Comparison of ENCODE assay signal across 14 cellular contexts in the genomic region with DNA sequence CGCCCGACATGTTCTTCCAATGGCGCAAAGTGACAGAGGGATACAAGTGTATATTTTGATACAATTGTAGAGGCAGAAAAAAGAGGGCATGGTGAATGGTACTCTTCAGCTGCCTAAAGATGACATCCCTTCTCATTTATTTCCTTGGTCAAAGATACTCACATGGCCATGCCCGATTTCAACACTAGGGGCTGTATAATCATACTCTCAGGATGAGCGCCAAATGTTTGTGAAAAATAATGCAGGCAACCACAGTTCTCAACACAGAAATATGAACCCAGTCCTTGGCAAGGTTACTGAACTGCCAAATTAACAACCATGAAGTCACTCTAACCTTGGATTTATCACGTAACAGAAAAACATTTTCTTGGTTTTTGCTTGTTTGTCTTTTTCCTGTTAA.
DNase-seq lines count a peak whose midpoint lies in the region; ATAC-seq, FAIRE-seq and TF ChIP-seq lines count a peak whose summit lies in the region.
"Had no signal": no experiment of that assay in that cellular context is flagged by ENCODE, and none has a peak within 500 bp of the region (broad histone marks: within the 10 kb centered on the region; RNA-seq: fewer than 3 reads in every experiment).

No MANE protein-coding gene starts in this region.

- no peak overlapping the region for H3K4ac ChIP-seq in H1 (replicated peaks; ENCODE audit: insufficient read length, low read depth, low read length)

- H3K4me3 ChIP-seq in HepG2 (replicated peaks in 1 of 3; ENCODE audit: insufficient read depth in 1 of 3, low read depth in 2 of 3, low read length in 3 of 3) (no peak overlapping the region), right lobe of liver (no peak overlapping the region), LNCaP clone FGC (ENCODE audit: low read depth, low read length) (no peak overlapping the region), H1 (ENCODE audit: extremely low read depth in 1 of 4, insufficient read depth in 2 of 4, low read depth in 3 of 4, low read length in 4 of 4) (no peak overlapping the region), upper lobe of right lung (no peak overlapping the region)
- H3K4me3 ChIP-seq: uterus had no signal

- FAIRE-seq in HepG2 (lab: Jason Lieb, UNC) (no peak), H1 (lab: Jason Lieb, UNC) (no peak)

- ATAC-seq in HepG2 (peak; percentile 41; the same call in 1 of the 3 replicates), right lobe of liver (no peak), upper lobe of right lung (no peak), HG02852 (IDR thresholded peaks at IDR 0.05; ENCODE audit: unreplicated experiment) (no peak)
- ATAC-seq in activated T-cell treated with anti-CD3 and anti-CD28 coated beads, Interleukin-2, amount 50 U/mL, for 72 hours (replicated peaks in 1 of 2): no peak
- ATAC-seq: left lobe of liver had no signal

- H2BK120ac ChIP-seq in H1 (replicated peaks; ENCODE audit: low read depth, low read length): no peak overlapping the region

- H3K27me3 ChIP-seq in HepG2 (ENCODE audit: control insufficient read depth in 1 of 2, insufficient read depth in 2 of 2, low read length in 2 of 2) (no peaks in the 10 kb centered on the region), right lobe of liver (no peaks in the 10 kb centered on the region), H1 (replicated peaks in 1 of 4; ENCODE audit: control insufficient read depth in 3 of 4, extremely low read depth in 1 of 4, insufficient read depth in 3 of 4, low read length in 3 of 4) (no peaks in the 10 kb centered on the region), upper lobe of right lung (no peaks in the 10 kb centered on the region)
- H3K27me3 ChIP-seq: uterus had no signal

- TF ChIP-seq EP300 in HepG2 (IDR thresholded peaks at IDR 0.05; ENCODE audit: low read depth in 2 of 2, low read length in 2 of 2) (no peak), HepG2 (CRISPR knock-in tag; IDR thresholded peaks at IDR 0.05; ENCODE audit: borderline replicate concordance) (no peak), H1 (IDR thresholded peaks at IDR 0.05; ENCODE audit: borderline replicate concordance in 1 of 2, low read depth in 2 of 2, low read length in 2 of 2) (no peak)

- H2BK15ac ChIP-seq in H1 (ENCODE audit: low read length): no peak overlapping the region

- POLR2A ChIA-PET in HepG2 (lab: Yijun Ruan, JAX): no interaction called here
- POLR2A ChIA-PET in H1 (lab: Charles Lee; ENCODE audit: partially characterized antibody): no interaction called here

- H3K79me2 ChIP-seq in HepG2 (ENCODE audit: insufficient read depth, low read length) (no peaks in the 10 kb centered on the region), H1 (ENCODE audit: control insufficient read depth in 1 of 2, insufficient read depth in 2 of 2, low read length in 2 of 2) (no peaks in the 10 kb centered on the region)

- no peak overlapping the region for H2BK20ac ChIP-seq in H1 (ENCODE audit: low read length)

- H3K4me1 ChIP-seq in HepG2 (ENCODE audit: insufficient read depth, low read length) (no peaks in the 10 kb centered on the region), right lobe of liver (no peaks in the 10 kb centered on the region), H1 (replicated peaks in 1 of 4; ENCODE audit: control insufficient read depth in 3 of 4, insufficient read depth in 4 of 4, low read length in 3 of 4) (no peaks in the 10 kb centered on the region), upper lobe of right lung (no peaks in the 10 kb centered on the region)
- H3K4me1 ChIP-seq: uterus had no signal

- no peak overlapping the region for H2BK5ac ChIP-seq in H1 (ENCODE audit: low read depth, low read length)

- no peak overlapping the region for H3K56ac ChIP-seq in H1 (replicated peaks; ENCODE audit: insufficient read length, low read depth, low read length)

- H3K4me1 Mint-ChIP-seq in activated T-cell treated with anti-CD3 and anti-CD28 coated beads, Interleukin-2, amount 50 U/mL, for 72 hours (ENCODE audit: low read depth): no peaks in the 10 kb centered on the region

- no peak overlapping the region for H4K5ac ChIP-seq in H1 (ENCODE audit: insufficient read length, low read depth, low read length)

- H3K9me3 Mint-ChIP-seq in activated T-cell treated with anti-CD3 and anti-CD28 coated beads, Interleukin-2, amount 50 U/mL, for 72 hours: no peaks in the 10 kb centered on the region
- H3K9me3 Mint-ChIP-seq: activated naive CD8-positive, alpha-beta T cell treated with anti-CD3 and anti-CD28 coated beads for 36 hours; dendritic cell treated with granulocyte-macrophage colony-stimulating factor and Interleukin-4, amounts not matched to agents 40 ng/mL and 50 ng/mL, for 4 days; T-helper 1 cell treated with Interleukin-12 subunit alpha and Interleukin-12 subunit beta and Interleukin-4 antibody, amounts not matched to agents 30 μg/mL and 1 μg/mL, for 36 hours had no signal

- H4K8ac ChIP-seq in H1 (ENCODE audit: extremely low read depth, insufficient read depth, low read length): no peak overlapping the region

- TF ChIP-seq CTCF in HepG2 (CRISPR knock-in tag; IDR thresholded peaks at IDR 0.05) (no peak), right lobe of liver (IDR thresholded peaks at IDR 0.05) (peak in 1 of 4 donors; percentile 8), LNCaP clone FGC (IDR thresholded peaks at IDR 0.05; ENCODE audit: control insufficient read depth, extremely low read depth, insufficient read depth) (peak; percentile 26), H1 (IDR thresholded peaks at IDR 0.05; ENCODE audit: control extremely low read depth in 1 of 3, insufficient read depth in 1 of 3, low read depth in 1 of 3, low read length in 3 of 3) (peak in 2 of 3 experiments; percentile 50 to 66; a peak in 3 of 4 replicates), upper lobe of right lung (IDR thresholded peaks at IDR 0.05) (peak; percentile 8)

- H4K91ac ChIP-seq in H1 (replicated peaks; ENCODE audit: insufficient read length, low read length): no peak overlapping the region

- H3K4me2 ChIP-seq in HepG2 (ENCODE audit: low read depth, low read length) (no peak overlapping the region), H1 (ENCODE audit: insufficient read depth in 1 of 2, low read depth in 2 of 2, low read length in 2 of 2) (no peak overlapping the region)

- intact Hi-C loops in HepG2 (cut with micrococcal nuclease; ENCODE audit: unreplicated experiment) (no loop called here), right lobe of liver (cut with DNase I) (no loop called here), upper lobe of right lung (cut with DNase I) (no loop called here)

- H3K27me3 Mint-ChIP-seq in activated T-cell treated with anti-CD3 and anti-CD28 coated beads, Interleukin-2, amount 50 U/mL, for 72 hours (ENCODE audit: low read depth): no peaks in the 10 kb centered on the region
- H3K27me3 Mint-ChIP-seq: activated naive CD8-positive, alpha-beta T cell treated with anti-CD3 and anti-CD28 coated beads for 36 hours; dendritic cell treated with granulocyte-macrophage colony-stimulating factor and Interleukin-4, amounts not matched to agents 40 ng/mL and 50 ng/mL, for 4 days had no signal

- no peaks in the 10 kb centered on the region for H4K20me1 ChIP-seq in HepG2 (ENCODE audit: insufficient read depth, low read length)
- H4K20me1 ChIP-seq in H1 (replicated peaks in 1 of 2; ENCODE audit: control insufficient read depth in 1 of 2, insufficient read depth in 2 of 2, low read length in 2 of 2): no peaks in the 10 kb centered on the region

- H3K36me3 ChIP-seq in HepG2 (replicated peaks in 1 of 2; ENCODE audit: control insufficient read depth in 1 of 2, insufficient read depth in 2 of 2, low read length in 2 of 2): no peaks in the 10 kb centered on the region
- no peaks in the 10 kb centered on the region for H3K36me3 ChIP-seq in right lobe of liver
- H3K36me3 ChIP-seq in H1 (ENCODE audit: control insufficient read depth in 2 of 4, insufficient read depth in 4 of 4, low read length in 3 of 4): no peaks in the 10 kb centered on the region
- H3K36me3 ChIP-seq in upper lobe of right lung: no peaks in the 10 kb centered on the region
- H3K36me3 ChIP-seq: uterus had no signal

- no peak overlapping the region for H3K4me3 Mint-ChIP-seq in activated T-cell treated with anti-CD3 and anti-CD28 coated beads, Interleukin-2, amount 50 U/mL, for 72 hours
- H3K4me3 Mint-ChIP-seq: activated naive CD8-positive, alpha-beta T cell treated with anti-CD3 and anti-CD28 coated beads for 36 hours; dendritic cell treated with granulocyte-macrophage colony-stimulating factor and Interleukin-4, amounts not matched to agents 40 ng/mL and 50 ng/mL, for 4 days; T-helper 1 cell treated with Interleukin-12 subunit alpha and Interleukin-12 subunit beta and Interleukin-4 antibody, amounts not matched to agents 30 μg/mL and 1 μg/mL, for 36 hours had no signal

- H3K79me1 ChIP-seq in H1 (ENCODE audit: low read depth, low read length): no peaks in the 10 kb centered on the region

- no peak overlapping the region for H3K9ac ChIP-seq in HepG2 (ENCODE audit: insufficient read depth, low read depth, low read length)
- H3K9ac ChIP-seq in H1 (replicated peaks in 1 of 4; ENCODE audit: extremely low read depth in 1 of 4, low read depth in 3 of 4, low read length in 3 of 4): no peak overlapping the region

- 77% methylated on average over 6 of the region's 6 CpGs for WGBS in HepG2 (ENCODE audit: low lambda C conversion rate)
- 97% methylated on average over 6 of the region's 6 CpGs for WGBS in right lobe of liver (ENCODE audit: insufficient coverage, low coverage, low lambda C conversion rate, missing lambda C conversion rate)
- WGBS in H1 (ENCODE audit: extremely low coverage in 1 of 2, insufficient coverage in 1 of 2, insufficient read length in 1 of 2, insufficient replicate concordance in 2 of 2, low coverage in 1 of 2, low lambda C conversion rate in 2 of 2, missing lambda C conversion rate in 1 of 2), 2 experiments: 88% methylated on average over 6 of the region's 6 CpGs; no CpG with 5 or more reads in 1 of the 2 experiments

- H3K23me2 ChIP-seq in H1 (ENCODE audit: low read depth, low read length): no peaks in the 10 kb centered on the region

- TF ChIP-seq RAD21 in HepG2 (CRISPR knock-in tag; IDR thresholded peaks at IDR 0.05) (no peak), H1 (IDR thresholded peaks at IDR 0.05 in 1 of 2, conservative IDR thresholded peaks at IDR 0.05 in 1 of 2; ENCODE audit: low read depth in 2 of 2, low read length in 2 of 2) (peak; percentile 59 to 71)

- CTCF ChIA-PET in HepG2 (lab: Yijun Ruan, JAX; ENCODE audit: low intra/inter-chr PET ratio, low total read pairs) (no interaction called here), H1 (lab: Charles Lee; ENCODE audit: partially characterized antibody) (interaction anchor here (0.6 to 1.0 kb wide), 2 partner anchors 190 to 770 kb away, joined by 3 to 4 read pairs; no protein-coding TSS in a partner anchor)

- H3K18ac ChIP-seq in H1 (ENCODE audit: extremely low read depth, low read length): no peak overlapping the region

- H3K14ac ChIP-seq in H1 (ENCODE audit: insufficient read length): no peak overlapping the region

- no peak overlapping the region for H3K27ac Mint-ChIP-seq in activated T-cell treated with anti-CD3 and anti-CD28 coated beads, Interleukin-2, amount 50 U/mL, for 72 hours
- H3K27ac Mint-ChIP-seq: activated naive CD8-positive, alpha-beta T cell treated with anti-CD3 and anti-CD28 coated beads for 36 hours; dendritic cell treated with granulocyte-macrophage colony-stimulating factor and Interleukin-4, amounts not matched to agents 40 ng/mL and 50 ng/mL, for 4 days; T-helper 1 cell treated with Interleukin-12 subunit alpha and Interleukin-12 subunit beta and Interleukin-4 antibody, amounts not matched to agents 30 μg/mL and 1 μg/mL, for 36 hours had no signal

- H3K27ac ChIP-seq in HepG2 (ENCODE audit: extremely low read length, insufficient read depth, low read length): no peak overlapping the region
- no peak overlapping the region for H3K27ac ChIP-seq in right lobe of liver
- no peak overlapping the region for H3K27ac ChIP-seq in H1 (ENCODE audit: low read depth, low read length)
- no peak overlapping the region for H3K27ac ChIP-seq in upper lobe of right lung
- H3K27ac ChIP-seq: uterus had no signal

- no peak overlapping the region for H2BK12ac ChIP-seq in H1 (ENCODE audit: low read depth, low read length)

- in situ Hi-C loops in HepG2 (cut with HindIII; ENCODE audit: extremely low pct_ligation_motif_present, low pct_unique_long_range_greater_than_20kb): no loop called here

- no peaks in the 10 kb centered on the region for H3K36me3 Mint-ChIP-seq in activated T-cell treated with anti-CD3 and anti-CD28 coated beads, Interleukin-2, amount 50 U/mL, for 72 hours (ENCODE audit: insufficient read depth in 2 of 2)
- H3K36me3 Mint-ChIP-seq: activated naive CD8-positive, alpha-beta T cell treated with anti-CD3 and anti-CD28 coated beads for 36 hours had no signal

- H3K9me3 ChIP-seq in HepG2 (ENCODE audit: low read length) (no peaks in the 10 kb centered on the region), right lobe of liver (no peaks in the 10 kb centered on the region), H1 (ENCODE audit: insufficient read depth in 2 of 2, low read depth in 1 of 2, low read length in 1 of 2) (no peaks in the 10 kb centered on the region), upper lobe of right lung (no peaks in the 10 kb centered on the region)
- H3K9me3 ChIP-seq: uterus had no signal

- no peak overlapping the region for H3K23ac ChIP-seq in H1 (ENCODE audit: insufficient read length)

- H2AFZ ChIP-seq in HepG2 (ENCODE audit: low read length) (no peak overlapping the region), H1 (ENCODE audit: low read length) (no peak overlapping the region)

- no TSS peak for BruUV-seq in HepG2 (replicated peaks; lab: Mats Ljungman, UMichigan)

- no peak overlapping the region for H2AK5ac ChIP-seq in H1 (ENCODE audit: low read depth, low read length)

- DNase-seq in HepG2 (ENCODE audit: low spot score): peak; percentile 1
- no peak for DNase-seq in right lobe of liver
- no peak for DNase-seq in LNCaP clone FGC (ENCODE audit: low read depth)
- no peak for DNase-seq in H1 (ENCODE audit: low read depth in 1 of 2, low spot score in 2 of 2)
- DNase-seq in upper lobe of right lung: no peak
- DNase-seq in activated T-cell treated with anti-CD3 and anti-CD28 coated beads, Interleukin-2, amount 50 U/mL, for 72 hours: no peak
- DNase-seq in NCI-H2081 treated with DMSO at 0.1 percent for 48 hours (lab: John Stamatoyannopoulos, UW): no peak
- DNase-seq: activated CD8-positive, alpha-beta memory T cell treated with anti-CD3 and anti-CD28 coated beads for 24 hours; activated naive CD8-positive, alpha-beta T cell treated with anti-CD3 and anti-CD28 coated beads for 36 hours; uterus had no signal

- TF ChIP-seq POLR2A in HepG2 (IDR thresholded peaks at IDR 0.05; ENCODE audit: insufficient read depth in 1 of 2, low read depth in 2 of 2, low read length in 2 of 2) (no peak), right lobe of liver (IDR thresholded peaks at IDR 0.05) (no peak), H1 (IDR thresholded peaks at IDR 0.05; ENCODE audit: control extremely low read depth in 1 of 2, low read depth in 2 of 2, low read length in 2 of 2) (no peak)

Comparison
In these comparisons a context has a peak if more than half of its experiments do, and no peak if none do; other contexts are left out.
1. Of the 41 proteins assayed by ChIP-seq in both HepG2 and H1: peak only in HepG2: none; only in H1: CTCF and RAD21; in both: none; in neither: 39.